In the genomic region with DNA sequence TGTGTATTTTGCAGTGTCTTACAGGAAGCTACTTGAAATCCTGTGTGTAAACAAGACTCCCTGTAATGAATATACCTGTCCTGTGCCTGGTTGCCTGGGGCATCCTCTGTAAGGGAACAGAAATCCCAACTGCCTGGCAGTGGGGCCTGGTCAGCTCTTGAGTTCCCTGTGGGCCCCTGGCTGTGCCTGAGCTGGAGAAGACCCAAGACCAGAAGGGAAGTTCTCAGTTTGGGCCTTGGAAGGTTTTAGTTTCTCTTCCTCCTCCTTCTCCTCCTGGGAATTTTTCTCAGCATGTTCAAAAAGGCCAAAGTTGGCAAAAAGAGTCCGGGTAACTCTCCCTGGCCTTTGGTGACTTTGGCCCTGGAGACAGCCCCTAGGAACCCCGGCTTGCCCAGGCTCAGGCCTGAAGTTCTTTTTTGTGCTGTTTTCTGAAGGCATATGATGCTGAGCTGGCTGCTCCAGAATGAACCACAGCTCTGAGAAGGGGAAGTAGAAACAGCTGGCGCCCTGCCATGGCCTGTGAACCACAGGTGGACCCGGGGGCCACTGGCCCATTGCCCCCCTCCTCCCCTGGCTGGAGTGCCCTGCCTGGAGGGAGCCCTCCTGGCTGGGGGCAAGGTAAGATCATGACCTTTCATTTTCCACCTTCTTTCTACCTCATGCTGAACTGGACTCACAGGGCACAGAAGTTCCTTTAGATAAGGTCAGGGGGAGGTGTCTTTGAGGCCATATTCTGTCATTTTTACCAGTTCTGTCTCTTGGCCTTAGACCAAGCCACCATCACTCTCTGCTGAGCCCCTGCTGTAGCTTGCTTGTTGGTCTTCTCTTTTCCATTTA, we compare ENCODE assay signal across 9 cellular contexts. TPM values are rescaled to one million over a fixed set of nuclear protein-coding genes. Genes with fewer than 3 reads are reported as not detected.
DNase-seq lines count a peak whose midpoint lies in the region; ATAC-seq and TF ChIP-seq lines count a peak whose summit lies in the region.
"Had no signal": no experiment of that assay in that cellular context is flagged by ENCODE, and none has a peak within 500 bp of the region (broad histone marks: within the 10 kb centered on the region; RNA-seq: fewer than 3 reads in every experiment).

No MANE protein-coding gene starts in this region.

- POLR2A ChIA-PET in OCI-LY7 (lab: Charles Lee): interaction anchor here (0.6 to 2.2 kb wide), 14 partner anchors 10 to 252 kb away, joined by 3 to 11 read pairs (median 4); a partner anchor contains a TSS

- peaks cover 7 to 26% of the 10 kb centered on the region in 2 donors for H3K36me3 Mint-ChIP-seq in activated T-cell treated with anti-CD3 and anti-CD28 coated beads, Interleukin-2, amount 50 U/mL, for 72 hours (ENCODE audit: insufficient read depth in 2 of 2)
- peaks cover 24% of the 10 kb centered on the region for H3K36me3 Mint-ChIP-seq in GM23338 (ENCODE audit: low read depth)

- H3K27me3 Mint-ChIP-seq in activated T-cell treated with anti-CD3 and anti-CD28 coated beads, Interleukin-2, amount 50 U/mL, for 72 hours (ENCODE audit: low read depth): no peaks in the 10 kb centered on the region
- peaks cover 7% of the 10 kb centered on the region for H3K27me3 Mint-ChIP-seq in GM23338 (ENCODE audit: insufficient read depth, low read depth, poor library complexity)

- peak overlapping the region; percentile 91 for H3K27ac ChIP-seq in OCI-LY7 (ENCODE audit: low read depth, low read length, poor library complexity, severe bottlenecking)
- peak overlapping the region in 3 of 12 donors; percentile 5 to 87 (median 17) for H3K27ac ChIP-seq in heart left ventricle
- peak overlapping the region; percentile 36 to 44 for H3K27ac ChIP-seq in thoracic aorta
- H3K27ac ChIP-seq in GM23338 (ENCODE audit: low read depth): no peak overlapping the region

- H4K20me1 ChIP-seq in OCI-LY7 (ENCODE audit: insufficient read depth, low read length) (no peaks in the 10 kb centered on the region), GM23338 (replicated peaks; ENCODE audit: insufficient read depth) (no peaks in the 10 kb centered on the region; the same call in 1 of the 2 replicates)

- H3K36me3 ChIP-seq in OCI-LY7 (ENCODE audit: insufficient read depth, low read length) (peaks cover 58% of the 10 kb centered on the region), heart left ventricle (peaks cover 0 to 5% (median 0%) of the 10 kb centered on the region in 9 donors), thoracic aorta (peaks cover 3% of the 10 kb centered on the region), GM23338 (ENCODE audit: insufficient read depth) (no peaks in the 10 kb centered on the region)

- peak in 1 of 2 donors; percentile 29 for ATAC-seq in activated T-cell treated with anti-CD3 and anti-CD28 coated beads, Interleukin-2, amount 50 U/mL, for 72 hours (replicated peaks in 1 of 2)
- ATAC-seq in HG02938 (IDR thresholded peaks at IDR 0.05; ENCODE audit: unreplicated experiment): peak; percentile 74
- ATAC-seq in heart left ventricle: peak; percentile 29 to 67 (median 40)
- ATAC-seq in thoracic aorta (ENCODE audit: insufficient number of reproducible peaks, low FRiP score, low read depth): no peak
- ATAC-seq in GM23338: no peak

- H3K9me3 ChIP-seq in OCI-LY7 (ENCODE audit: low read length): 0 out of 2 replicates have a peak, but pooled peaks cover 5% of the 10 kb centered on the region
- H3K9me3 ChIP-seq in heart left ventricle: no peaks in the 10 kb centered on the region
- H3K9me3 ChIP-seq in thoracic aorta: no peaks in the 10 kb centered on the region

- H3K79me2 ChIP-seq in OCI-LY7 (ENCODE audit: insufficient read depth, low read depth, low read length) (peaks cover 83% of the 10 kb centered on the region), GM23338 (replicated peaks; ENCODE audit: insufficient read depth) (peaks cover 25% of the 10 kb centered on the region; the same call in 1 of the 2 replicates)

- H3K4me3 Mint-ChIP-seq in activated T-cell treated with anti-CD3 and anti-CD28 coated beads, Interleukin-2, amount 50 U/mL, for 72 hours: peak overlapping the region; percentile 8 to 49
- H3K4me3 Mint-ChIP-seq in GM23338: no peak overlapping the region

- H3K4me1 Mint-ChIP-seq in activated T-cell treated with anti-CD3 and anti-CD28 coated beads, Interleukin-2, amount 50 U/mL, for 72 hours (ENCODE audit: low read depth): peaks cover 51% of the 10 kb centered on the region
- H3K4me1 Mint-ChIP-seq in GM23338: peaks cover 17% of the 10 kb centered on the region

- H3K9me3 Mint-ChIP-seq in activated T-cell treated with anti-CD3 and anti-CD28 coated beads, Interleukin-2, amount 50 U/mL, for 72 hours: peaks cover 0 to 1% of the 10 kb centered on the region in 2 donors
- H3K9me3 Mint-ChIP-seq in GM23338: no peaks in the 10 kb centered on the region

- WGBS in heart left ventricle, 4 donors: 49 to 58% (median 55%) methylated on average over 4 of the region's 4 CpGs

- H3K4me2 ChIP-seq in OCI-LY7 (ENCODE audit: low read length): peak overlapping the region; percentile 75
- no peak overlapping the region for H3K4me2 ChIP-seq in GM23338

- H3K27me3 ChIP-seq in heart left ventricle: no peaks in the 10 kb centered on the region
- no peaks in the 10 kb centered on the region for H3K27me3 ChIP-seq in thoracic aorta (replicated peaks; ENCODE audit: insufficient read depth)
- H3K27me3 ChIP-seq in GM23338 (ENCODE audit: insufficient read depth): no peaks in the 10 kb centered on the region

- BruUV-seq in OCI-LY7 (replicated peaks; lab: Mats Ljungman, UMichigan): no TSS peak

- H2AFZ ChIP-seq in OCI-LY7 (ENCODE audit: low read length) (no peak overlapping the region), GM23338 (no peak overlapping the region)

- H3K9me2 ChIP-seq in OCI-LY7 (ENCODE audit: insufficient read depth, low read length) (no peaks in the 10 kb centered on the region), GM23338 (ENCODE audit: insufficient read depth) (no peaks in the 10 kb centered on the region)

- DNase-seq in activated T-cell treated with anti-CD3 and anti-CD28 coated beads, Interleukin-2, amount 50 U/mL, for 72 hours: no peak
- DNase-seq in activated T-cell treated with anti-CD3 and anti-CD28 coated beads for 4 hours (no peak), OCI-LY7 (ENCODE audit: low spot score) (peak; percentile 86), heart left ventricle (peak; percentile 52 to 84 (median 63)), thoracic aorta (ENCODE audit: low spot score) (peak; percentile 13), GM23338 (ENCODE audit: low spot score) (no peak), DMS153 treated with DMSO at 0.1 percent for 48 hours (lab: John Stamatoyannopoulos, UW; ENCODE audit: unreplicated experiment) (no peak)

- intact Hi-C loops in OCI-LY7 (cut with micrococcal nuclease; ENCODE audit: unreplicated experiment): loop anchor here (2.0 kb wide), 1 partner anchor 78 kb away; no protein-coding TSS in a partner anchor
- intact Hi-C loops in heart left ventricle (cut with DNase I): no loop called here

- no peaks in the 10 kb centered on the region for H3F3A ChIP-seq in GM23338 (replicated peaks; ENCODE audit: low read depth)

- H3K27ac Mint-ChIP-seq in activated T-cell treated with anti-CD3 and anti-CD28 coated beads, Interleukin-2, amount 50 U/mL, for 72 hours: peak overlapping the region; percentile 94
- no peak overlapping the region for H3K27ac Mint-ChIP-seq in GM23338

- no peak for TF ChIP-seq CTCF in OCI-LY7 (conservative IDR thresholded peaks at IDR 0.05; ENCODE audit: low read length)
- no peak for TF ChIP-seq CTCF in heart left ventricle (IDR thresholded peaks at IDR 0.05)
- TF ChIP-seq CTCF in thoracic aorta (IDR thresholded peaks at IDR 0.05): no peak
- TF ChIP-seq CTCF in GM23338 (conservative IDR thresholded peaks at IDR 0.05; ENCODE audit: low read depth in 2 of 2): no peak

- CTCF ChIA-PET in OCI-LY7 (lab: Charles Lee; ENCODE audit: unreplicated experiment): interaction anchor here (1.0 to 1.7 kb wide), 3 partner anchors 25 to 79 kb away, joined by 3 to 7 read pairs (median 3); no protein-coding TSS in a partner anchor

- TF ChIP-seq POLR2A in heart left ventricle (IDR thresholded peaks at IDR 0.05): no peak

- peak overlapping the region; percentile 33 for H3K4me3 ChIP-seq in OCI-LY7 (ENCODE audit: low read depth, low read length, poor library complexity, severe bottlenecking)
- H3K4me3 ChIP-seq in heart left ventricle: no peak overlapping the region
- H3K4me3 ChIP-seq in thoracic aorta: no peak overlapping the region
- no peak overlapping the region for H3K4me3 ChIP-seq in GM23338

- H3K4me1 ChIP-seq in OCI-LY7 (ENCODE audit: insufficient read depth, low read length, poor library complexity, severe bottlenecking) (peaks cover 54% of the 10 kb centered on the region), heart left ventricle (peaks cover 0 to 58% (median 9%) of the 10 kb centered on the region in 12 donors), thoracic aorta (ENCODE audit: control insufficient read depth in 1 of 2, low read depth in 2 of 2) (peaks cover 21 to 47% of the 10 kb centered on the region in 2 donors), GM23338 (ENCODE audit: insufficient read depth) (peaks cover 14% of the 10 kb centered on the region)

TF ChIP-seq in GM23338, 12 proteins besides CTCF, POLR2A, EP300 and RAD21 (continues in another document):
- TF ChIP-seq EZH2phosphoT487 (IDR thresholded peaks at IDR 0.05; ENCODE audit: unreplicated experiment) (no peak), ZNF114 (CRISPR knock-in tag; IDR thresholded peaks at IDR 0.05) (no peak)

RNA-seq across cellular contexts. Expression of a gene that starts 5.8 kb away (rescaled TPM):
- 10 to 100 TPM; 36.0 to 39.2 TPM for total RNA-seq in activated T-cell treated with anti-CD3 and anti-CD28 coated beads, Interleukin-2, amount 50 U/mL, for 72 hours
- total RNA-seq in OCI-LY7 (2014; rRNA removed; shearing (Covaris generic)): 27.2 and 31.6 TPM in 2 replicates
- total RNA-seq in OCI-LY7 (2022) (68.0 and 71.2 TPM in 2 replicates), heart left ventricle (1 to 10 TPM; 1.3 to 6.4 (median 3.7) TPM), thoracic aorta (10 to 100 TPM in 1 of 2 donors, 1 to 10 TPM in 1; 7.7 to 10.9 TPM)
- polyA plus RNA-seq in heart left ventricle (1 to 10 TPM in 1 of 2 donors, under 1 TPM in 1; 0.91 to 1.9 TPM), GM23338 (2016; fragmentation: Nextera tagmentation; extraction: Ambion mirVana) (2.1 and 2.8 TPM in 2 replicates)
- 10.0 and 13.6 TPM in 2 replicates for total RNA-seq in GM23338 (2014; rRNA removed; shearing (Covaris generic))

RNA-seq across cellular contexts. Expression of a gene that starts 29.3 kb away (rescaled TPM):
- 10 to 100 TPM; 37.3 to 39.4 TPM for total RNA-seq in activated T-cell treated with anti-CD3 and anti-CD28 coated beads, Interleukin-2, amount 50 U/mL, for 72 hours
- total RNA-seq in OCI-LY7 (2014; rRNA removed; shearing (Covaris generic)): 117 and 164 TPM in 2 replicates
- total RNA-seq in OCI-LY7 (2022): 99.0 and 105 TPM in 2 replicates
- total RNA-seq in heart left ventricle: 100 to 1,000 TPM in 2 of 9 donors, 10 to 100 TPM in 7; 58.1 to 135 (median 69.1) TPM
- 100 to 1,000 TPM in 1 of 2 donors, 10 to 100 TPM in 1; 85.4 to 136 TPM for polyA plus RNA-seq in heart left ventricle
- 100 to 1,000 TPM; 109 to 153 TPM for total RNA-seq in thoracic aorta
- total RNA-seq in GM23338 (2014; rRNA removed; shearing (Covaris generic)): 166 and 179 TPM in 2 replicates
- 494 and 509 TPM in 2 replicates for polyA plus RNA-seq in GM23338 (2016; fragmentation: Nextera tagmentation; extraction: Ambion mirVana)

RNA-seq across cellular contexts. Expression of a gene that starts 40.7 kb away (rescaled TPM):
- not detected for total RNA-seq in activated T-cell treated with anti-CD3 and anti-CD28 coated beads, Interleukin-2, amount 50 U/mL, for 72 hours
- not detected in 2 replicates for total RNA-seq in OCI-LY7 (2014; rRNA removed; shearing (Covaris generic))
- not detected in 2 replicates for total RNA-seq in OCI-LY7 (2022)
- total RNA-seq in heart left ventricle: not detected
- not detected for polyA plus RNA-seq in heart left ventricle
- not detected for total RNA-seq in thoracic aorta
- total RNA-seq in GM23338 (2014; rRNA removed; shearing (Covaris generic)): not detected in 2 replicates
- not detected in 2 replicates for polyA plus RNA-seq in GM23338 (2016; fragmentation: Nextera tagmentation; extraction: Ambion mirVana)
- total RNA-seq: lung microvascular endothelial cell had no signal

Comparison
In these comparisons a context has a peak if more than half of its experiments do, and no peak if none do; other contexts are left out.
1. ATAC-seq: peak in HG02938 (single experiment) and heart left ventricle (4 of 4); none in thoracic aorta (single experiment) and GM23338 (single experiment).
2. DNase-seq: peak in OCI-LY7 (single experiment), heart left ventricle (5 of 5) and thoracic aorta (single experiment); none in activated T-cell treated with anti-CD3 and anti-CD28 coated beads, Interleukin-2, amount 50 U/mL, for 72 hours (0 of 2), activated T-cell treated with anti-CD3 and anti-CD28 coated beads for 4 hours (single experiment), GM23338 (single experiment) and DMS153 treated with DMSO at 0.1 percent for 48 hours (single experiment).